In the genomic region with DNA sequence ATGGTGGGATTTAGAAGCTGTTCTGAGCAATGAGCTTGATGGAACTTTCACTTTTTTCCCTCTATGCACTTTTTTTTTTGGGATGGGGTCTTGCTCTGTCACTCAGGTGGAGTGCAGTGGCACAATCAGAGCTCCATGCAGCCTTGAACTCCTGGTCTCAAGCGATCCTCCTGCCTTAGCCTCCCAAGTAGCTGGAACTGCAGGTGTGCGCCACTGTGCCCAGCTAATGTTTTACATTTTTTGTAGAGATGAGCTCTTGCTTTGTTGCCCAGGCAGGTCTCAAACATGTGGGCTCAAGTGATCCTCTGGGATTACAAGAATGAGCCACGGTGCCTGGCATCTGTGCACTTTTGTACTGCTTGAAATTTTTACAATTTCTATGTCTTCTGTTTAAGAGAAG, we compare ENCODE assay signal across 20 cellular contexts. TPM values are rescaled to one million over a fixed set of nuclear protein-coding genes. Genes with fewer than 3 reads are reported as not detected.
A peak's percentile ranks its signal among the peaks of the same experiment; 100 is the strongest.
DNase-seq lines count a peak whose midpoint lies in the region; ATAC-seq and TF ChIP-seq lines count a peak whose summit lies in the region.
"Had no signal": no experiment of that assay in that cellular context is flagged by ENCODE, and none has a peak within 500 bp of the region (broad histone marks: within the 10 kb centered on the region; RNA-seq: fewer than 3 reads in every experiment).

No MANE protein-coding gene starts in this region.

- H3K27me3 ChIP-seq in left ventricle myocardium inferior (ENCODE audit: low read depth) (no peaks in the 10 kb centered on the region), uterus (no peaks in the 10 kb centered on the region), tibial nerve (no peaks in the 10 kb centered on the region)

- H3K4me3 Mint-ChIP-seq in chondrocyte (ENCODE audit: unreplicated experiment) (no peak overlapping the region), progenitor cell of endocrine pancreas (ENCODE audit: low read depth) (no peak overlapping the region)
- no peak overlapping the region for H3K4me3 Mint-ChIP-seq in stimulated activated memory B cell treated with anti-CD40 and anti-IgM and Interleukin-4, amounts not matched to agents 10 μg/mL and 1 μg/mL and 100 μg/mL, for 72 hours
- H3K4me3 Mint-ChIP-seq: CD4-positive, CD25-positive, alpha-beta regulatory T cell had no signal

- H3K36me3 Mint-ChIP-seq in chondrocyte (ENCODE audit: low read depth) (peaks cover 13% of the 10 kb centered on the region), progenitor cell of endocrine pancreas (ENCODE audit: insufficient read depth) (peaks cover 10% of the 10 kb centered on the region)
- peaks cover 16% of the 10 kb centered on the region for H3K36me3 Mint-ChIP-seq in stimulated activated memory B cell treated with anti-CD40 and anti-IgM and Interleukin-4, amounts not matched to agents 10 μg/mL and 1 μg/mL and 100 μg/mL, for 72 hours

- WGBS in tibial nerve, 2 donors = 88% methylated on average over 3 of the region's 3 CpGs

- H3K27ac Mint-ChIP-seq in chondrocyte (ENCODE audit: unreplicated experiment) = peak overlapping the region; percentile 3
- H3K27ac Mint-ChIP-seq in progenitor cell of endocrine pancreas = peak overlapping the region; percentile 65
- no peak overlapping the region for H3K27ac Mint-ChIP-seq in stimulated activated memory B cell treated with anti-CD40 and anti-IgM and Interleukin-4, amounts not matched to agents 10 μg/mL and 1 μg/mL and 100 μg/mL, for 72 hours

- DNase-seq in left ventricle myocardium inferior (no peak), left ventricle myocardium superior (no peak), chondrocyte (ENCODE audit: low spot score) (no peak), progenitor cell of endocrine pancreas (ENCODE audit: low spot score, unreplicated experiment) (no peak), uterus (no peak), tibial nerve (ENCODE audit: low spot score in 2 of 2) (no peak)
- DNase-seq: CD4-positive, CD25-positive, alpha-beta regulatory T cell; COR-L47; DMS153; GM23248; HCEC 1CT; NCI-H1105; NCI-H1694; NCI-H2081; PC-9; SIG-M5; SK-N-SH had no signal

- peak overlapping the region; percentile 35 for H3K27ac ChIP-seq in left ventricle myocardium inferior (replicated peaks)
- H3K27ac ChIP-seq in uterus = peak overlapping the region; percentile 6 to 28
- no peak overlapping the region for H3K27ac ChIP-seq in tibial nerve
- H3K27ac ChIP-seq: GM23248, KMS-11, PC-9 had no signal

- H3K27me3 Mint-ChIP-seq in chondrocyte (ENCODE audit: low read depth) (no peaks in the 10 kb centered on the region), progenitor cell of endocrine pancreas (no peaks in the 10 kb centered on the region)
- no peaks in the 10 kb centered on the region for H3K27me3 Mint-ChIP-seq in stimulated activated memory B cell treated with anti-CD40 and anti-IgM and Interleukin-4, amounts not matched to agents 10 μg/mL and 1 μg/mL and 100 μg/mL, for 72 hours
- H3K27me3 Mint-ChIP-seq: CD4-positive, CD25-positive, alpha-beta regulatory T cell had no signal

- peak overlapping the region; percentile 5 for H3K4me3 ChIP-seq in left ventricle myocardium inferior
- no peak overlapping the region for H3K4me3 ChIP-seq in uterus
- no peak overlapping the region for H3K4me3 ChIP-seq in tibial nerve
- H3K4me3 ChIP-seq: GM23248, PC-9 had no signal

- TF ChIP-seq CTCF in left ventricle myocardium inferior (IDR thresholded peaks at IDR 0.05; ENCODE audit: borderline replicate concordance) (no peak), chondrocyte (IDR thresholded peaks at IDR 0.05) (no peak), progenitor cell of endocrine pancreas (IDR thresholded peaks at IDR 0.05; ENCODE audit: unreplicated experiment) (no peak), uterus (IDR thresholded peaks at IDR 0.05) (no peak), tibial nerve (IDR thresholded peaks at IDR 0.05) (no peak)

- no peak for TF ChIP-seq EP300 in tibial nerve (IDR thresholded peaks at IDR 0.05)

- H3K9me3 ChIP-seq in left ventricle myocardium inferior (replicated peaks) = no peaks in the 10 kb centered on the region
- H3K9me3 ChIP-seq in uterus = no peaks in the 10 kb centered on the region
- H3K9me3 ChIP-seq in tibial nerve = no peaks in the 10 kb centered on the region
- H3K9me3 ChIP-seq: SK-N-SH had no signal

- H3K36me3 ChIP-seq in left ventricle myocardium inferior = peaks cover 4% of the 10 kb centered on the region
- H3K36me3 ChIP-seq in uterus = no peaks in the 10 kb centered on the region
- no peaks in the 10 kb centered on the region for H3K36me3 ChIP-seq in tibial nerve

- H3K9me3 Mint-ChIP-seq in chondrocyte (ENCODE audit: low read depth) (no peaks in the 10 kb centered on the region), progenitor cell of endocrine pancreas (ENCODE audit: low read depth) (peaks cover 10% of the 10 kb centered on the region)
- H3K9me3 Mint-ChIP-seq in stimulated activated memory B cell treated with anti-CD40 and anti-IgM and Interleukin-4, amounts not matched to agents 10 μg/mL and 1 μg/mL and 100 μg/mL, for 72 hours = no peaks in the 10 kb centered on the region

- ATAC-seq in left ventricle myocardium superior = no peak
- no peak for ATAC-seq in stimulated activated memory B cell treated with anti-CD40 and anti-IgM and Interleukin-4, amounts not matched to agents 10 μg/mL and 1 μg/mL and 100 μg/mL, for 72 hours

- H3K4me1 ChIP-seq in left ventricle myocardium inferior (peaks cover 100% of the 10 kb centered on the region), uterus (peaks cover 4 to 8% of the 10 kb centered on the region in 2 donors), tibial nerve (peaks cover 0 to 55% (median 2%) of the 10 kb centered on the region in 4 donors)

- TF ChIP-seq POLR2A in uterus (IDR thresholded peaks at IDR 0.05) = no peak
- TF ChIP-seq POLR2A in tibial nerve (IDR thresholded peaks at IDR 0.05) = no peak

- intact Hi-C loops in left ventricle myocardium inferior (cut with micrococcal nuclease) (no loop called here), left ventricle myocardium superior (cut with micrococcal nuclease) (no loop called here), uterus (cut with DNase I; ENCODE audit: low total_unique reads) (no loop called here)

- H3K4me1 Mint-ChIP-seq in chondrocyte (ENCODE audit: low read depth) = peaks cover 86% of the 10 kb centered on the region
- peaks cover 32% of the 10 kb centered on the region for H3K4me1 Mint-ChIP-seq in progenitor cell of endocrine pancreas (ENCODE audit: low read depth)
- H3K4me1 Mint-ChIP-seq in stimulated activated memory B cell treated with anti-CD40 and anti-IgM and Interleukin-4, amounts not matched to agents 10 μg/mL and 1 μg/mL and 100 μg/mL, for 72 hours = peaks cover 27% of the 10 kb centered on the region

RNA-seq across cellular contexts. Expression of a gene that starts 16.4 kb away (rescaled TPM):
- 982 TPM for total RNA-seq in left ventricle myocardium inferior
- 1,169 TPM for total RNA-seq in left ventricle myocardium superior
- total RNA-seq in chondrocyte = 268 to 329 TPM (median 317 TPM) in 3 replicates
- total RNA-seq in progenitor cell of endocrine pancreas = 66.1 and 67.9 TPM in 2 replicates
- total RNA-seq in uterus = 100 to 1,000 TPM in 3 of 4 donors, 10 to 100 TPM in 1; 90.8 to 571 (median 351) TPM
- 100 to 1,000 TPM in 2 of 4 donors, 10 to 100 TPM in 2; 73.5 to 117 (median 98.2) TPM for total RNA-seq in tibial nerve
- total RNA-seq: G401 had no signal

Comparison
In these comparisons a context has a peak if more than half of its experiments do, and no peak if none do; other contexts are left out.
1. H3K27ac ChIP-seq: peak in left ventricle myocardium inferior (single experiment) and uterus (2 of 2); none in tibial nerve (0 of 4).